Comparison of ENCODE assay signal across 34 cellular contexts in the genomic region with DNA sequence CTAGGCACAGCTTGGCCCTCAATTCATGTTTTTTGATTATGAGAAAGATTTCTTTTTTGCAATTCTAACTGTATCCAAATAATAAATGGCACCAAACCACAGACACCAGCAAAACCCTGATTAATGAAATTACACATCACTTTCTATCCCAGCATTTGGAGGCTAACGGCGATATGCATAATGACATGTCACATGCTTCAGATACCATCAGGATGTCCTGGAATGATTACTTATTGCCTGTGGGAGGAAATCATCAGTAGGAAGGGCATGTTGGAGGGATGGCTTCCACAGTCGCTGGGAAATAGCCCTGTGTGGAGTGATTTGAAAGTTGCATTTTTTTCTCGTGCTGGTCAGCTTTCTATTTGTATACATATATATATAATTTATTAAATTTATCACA.
"Had no signal": no experiment of that assay in that cellular context is flagged by ENCODE, and none has a peak within 500 bp of the region (broad histone marks: within the 10 kb centered on the region; RNA-seq: fewer than 3 reads in every experiment).

No MANE protein-coding gene starts in this region.

- H3K9me3 ChIP-seq: MG63 had no signal

- DNase-seq: Karpas-422, Kasumi-1, MG63, MM.1S, MV-4-11, NCI-H1048, NCI-H1092, NCI-H1092 treated with DMSO at 0.1 percent for 48 hours, NCI-H1105, NCI-H1105 treated with DMSO at 0.1 percent for 48 hours, NCI-H1417, NCI-H1417 treated with DMSO at 0.1 percent for 48 hours, NCI-H1436, NCI-H1436 treated with DMSO at 0.1 percent for 48 hours, NCI-H146, NCI-H1694, NCI-H1694 treated with DMSO at 0.1 percent for 48 hours, NCI-H187, NCI-H187 treated with DMSO at 0.1 percent for 48 hours, NCI-H1930, NCI-H2029, NCI-H2029 treated with DMSO at 0.1 percent for 48 hours, NCI-H2081, NCI-H2081 treated with DMSO at 0.1 percent for 48 hours, NCI-H2107, NCI-H2171, NCI-H2171 treated with DMSO at 0.1 percent for 48 hours, NCI-H2227 treated with DMSO at 0.1 percent for 48 hours, NCI-H226, NCI-H345, NCI-H446, NCI-H446 treated with DMSO at 0.1 percent for 48 hours, NCI-H510A had no signal

- H3K27me3 ChIP-seq: MG63 had no signal

- H3K36me3 ChIP-seq: MG63 had no signal

- H3K9ac ChIP-seq: KMS-11 had no signal

- H3K27ac ChIP-seq: KMS-11 had no signal

- H3K4me3 ChIP-seq: MG63 had no signal

- H3K4me2 ChIP-seq: KMS-11 had no signal
